1 cellular context compared by ENCODE assay signal in genomic region chr6:158789115-158789917, GRCh38.
TF ChIP-seq lines count a peak whose summit lies in the region.

No MANE protein-coding gene starts in this region.

TF ChIP-seq in SK-N-SH, 30 proteins besides CTCF, POLR2A, EP300 and RAD21 (continued from another document):
- TF ChIP-seq, protein P1, sequence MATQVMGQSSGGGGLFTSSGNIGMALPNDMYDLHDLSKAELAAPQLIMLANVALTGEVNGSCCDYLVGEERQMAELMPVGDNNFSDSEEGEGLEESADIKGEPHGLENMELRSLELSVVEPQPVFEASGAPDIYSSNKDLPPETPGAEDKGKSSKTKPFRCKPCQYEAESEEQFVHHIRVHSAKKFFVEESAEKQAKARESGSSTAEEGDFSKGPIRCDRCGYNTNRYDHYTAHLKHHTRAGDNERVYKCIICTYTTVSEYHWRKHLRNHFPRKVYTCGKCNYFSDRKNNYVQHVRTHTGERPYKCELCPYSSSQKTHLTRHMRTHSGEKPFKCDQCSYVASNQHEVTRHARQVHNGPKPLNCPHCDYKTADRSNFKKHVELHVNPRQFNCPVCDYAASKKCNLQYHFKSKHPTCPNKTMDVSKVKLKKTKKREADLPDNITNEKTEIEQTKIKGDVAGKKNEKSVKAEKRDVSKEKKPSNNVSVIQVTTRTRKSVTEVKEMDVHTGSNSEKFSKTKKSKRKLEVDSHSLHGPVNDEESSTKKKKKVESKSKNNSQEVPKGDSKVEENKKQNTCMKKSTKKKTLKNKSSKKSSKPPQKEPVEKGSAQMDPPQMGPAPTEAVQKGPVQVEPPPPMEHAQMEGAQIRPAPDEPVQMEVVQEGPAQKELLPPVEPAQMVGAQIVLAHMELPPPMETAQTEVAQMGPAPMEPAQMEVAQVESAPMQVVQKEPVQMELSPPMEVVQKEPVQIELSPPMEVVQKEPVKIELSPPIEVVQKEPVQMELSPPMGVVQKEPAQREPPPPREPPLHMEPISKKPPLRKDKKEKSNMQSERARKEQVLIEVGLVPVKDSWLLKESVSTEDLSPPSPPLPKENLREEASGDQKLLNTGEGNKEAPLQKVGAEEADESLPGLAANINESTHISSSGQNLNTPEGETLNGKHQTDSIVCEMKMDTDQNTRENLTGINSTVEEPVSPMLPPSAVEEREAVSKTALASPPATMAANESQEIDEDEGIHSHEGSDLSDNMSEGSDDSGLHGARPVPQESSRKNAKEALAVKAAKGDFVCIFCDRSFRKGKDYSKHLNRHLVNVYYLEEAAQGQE (IDR thresholded peaks at IDR 0.05; ENCODE audit: low read depth, low read length): no peak
- TF ChIP-seq TEAD4 (IDR thresholded peaks at IDR 0.05; ENCODE audit: borderline replicate concordance, insufficient read depth) (no peak), EZH2phosphoT487 (IDR thresholded peaks at IDR 0.05; ENCODE audit: borderline replicate concordance, low read depth) (no peak), FOXJ3 (CRISPR knock-in tag; IDR thresholded peaks at IDR 0.05) (no peak), GABPA (IDR thresholded peaks at IDR 0.05; ENCODE audit: low read depth) (no peak)
TF ChIP-seq in SK-N-SH: peak in this region for 0.
